ENCODE assay signal across 9 cellular contexts in genomic region chr19:38003427-38004099, GRCh38.
DNase-seq lines count a peak whose midpoint lies in the region; ATAC-seq and TF ChIP-seq lines count a peak whose summit lies in the region.
"Had no signal": no experiment of that assay in that cellular context is flagged by ENCODE, and none has a peak within 500 bp of the region (broad histone marks: within the 10 kb centered on the region; RNA-seq: fewer than 3 reads in every experiment).

No MANE protein-coding gene starts in this region.

- TF ChIP-seq POLR2A in thyroid gland (IDR thresholded peaks at IDR 0.05): peak in 1 of 2 donors; percentile 21

- H3K27me3 Mint-ChIP-seq in endodermal cell (ENCODE audit: insufficient read depth): no peaks in the 10 kb centered on the region
- H3K27me3 Mint-ChIP-seq: activated naive CD8-positive, alpha-beta T cell treated with anti-CD3 and anti-CD28 coated beads, Interleukin-2, amount 10 ng/mL, durations not matched to agents 7 days and 5 days had no signal

- H3K27ac ChIP-seq in endodermal cell (ENCODE audit: low read depth, low read length): peak overlapping the region; percentile 98
- peak overlapping the region; percentile 40 to 79 (median 79) for H3K27ac ChIP-seq in thyroid gland

- no peak overlapping the region for H3K4me3 Mint-ChIP-seq in endodermal cell
- H3K4me3 Mint-ChIP-seq: activated naive CD8-positive, alpha-beta T cell treated with anti-CD3 and anti-CD28 coated beads, Interleukin-2, amount 10 ng/mL, durations not matched to agents 7 days and 5 days had no signal

- no peak overlapping the region for H3K27ac Mint-ChIP-seq in endodermal cell
- H3K27ac Mint-ChIP-seq: activated naive CD8-positive, alpha-beta T cell treated with anti-CD3 and anti-CD28 coated beads, Interleukin-2, amount 10 ng/mL, durations not matched to agents 7 days and 5 days had no signal

- intact Hi-C loops in thyroid gland (cut with DNase I): no loop called here

- no peaks in the 10 kb centered on the region for H3K9me3 Mint-ChIP-seq in endodermal cell
- H3K9me3 Mint-ChIP-seq: activated naive CD8-positive, alpha-beta T cell treated with anti-CD3 and anti-CD28 coated beads, Interleukin-2, amount 10 ng/mL, durations not matched to agents 7 days and 5 days had no signal

- H3K4me1 ChIP-seq in ES-I3 (ENCODE audit: insufficient read depth, low read length): peaks cover 23% of the 10 kb centered on the region
- peaks cover 2% of the 10 kb centered on the region for H3K4me1 ChIP-seq in endodermal cell (ENCODE audit: control insufficient read depth, insufficient read depth, low read length)
- peaks cover 25 to 50% of the 10 kb centered on the region in 2 donors for H3K4me1 ChIP-seq in thyroid gland

- TF ChIP-seq CTCF in endodermal cell (conservative IDR thresholded peaks at IDR 0.05) (no peak), thyroid gland (IDR thresholded peaks at IDR 0.05) (no peak)

- ATAC-seq in SK-N-SH treated with all-trans-retinoic acid at 6 μM for 48 hours (peak; percentile 56), HG03457 (IDR thresholded peaks at IDR 0.05; ENCODE audit: unreplicated experiment) (no peak)

- H3K4me3 ChIP-seq in MG63: peak overlapping the region; percentile 48
- peak overlapping the region; percentile 69 for H3K4me3 ChIP-seq in endodermal cell (ENCODE audit: low read length)
- H3K4me3 ChIP-seq in thyroid gland (replicated peaks in 1 of 3): peak overlapping the region in 1 of 3 donors; percentile 3

- H3K9ac ChIP-seq in ES-I3 (ENCODE audit: low read depth, low read length): peak overlapping the region; percentile 56
- H3K9ac ChIP-seq in endodermal cell (ENCODE audit: extremely low read depth, low read length, poor library complexity, severe bottlenecking): peak overlapping the region; percentile 58

- H3K9me3 ChIP-seq in ES-I3 (ENCODE audit: control insufficient read depth, insufficient read depth, low read length): no peaks in the 10 kb centered on the region
- no peaks in the 10 kb centered on the region for H3K9me3 ChIP-seq in MG63
- no peaks in the 10 kb centered on the region for H3K9me3 ChIP-seq in endodermal cell (ENCODE audit: control insufficient read depth, low read length)
- H3K9me3 ChIP-seq in thyroid gland: no peaks in the 10 kb centered on the region

- no peaks in the 10 kb centered on the region for H3K36me3 ChIP-seq in ES-I3 (ENCODE audit: insufficient read depth, low read length)
- H3K36me3 ChIP-seq in MG63: peaks cover 7% of the 10 kb centered on the region
- H3K36me3 ChIP-seq in endodermal cell (ENCODE audit: control insufficient read depth, insufficient read depth, low read length): no peaks in the 10 kb centered on the region
- H3K36me3 ChIP-seq in thyroid gland: no peaks in the 10 kb centered on the region

- no peaks in the 10 kb centered on the region for H3K36me3 Mint-ChIP-seq in endodermal cell (ENCODE audit: low read depth)
- H3K36me3 Mint-ChIP-seq: activated naive CD8-positive, alpha-beta T cell treated with anti-CD3 and anti-CD28 coated beads, Interleukin-2, amount 10 ng/mL, durations not matched to agents 7 days and 5 days had no signal

- H3K4me1 Mint-ChIP-seq in endodermal cell: peaks cover 3% of the 10 kb centered on the region
- H3K4me1 Mint-ChIP-seq: activated naive CD8-positive, alpha-beta T cell treated with anti-CD3 and anti-CD28 coated beads, Interleukin-2, amount 10 ng/mL, durations not matched to agents 7 days and 5 days had no signal

- H3K27me3 ChIP-seq in MG63: no peaks in the 10 kb centered on the region
- H3K27me3 ChIP-seq in endodermal cell (ENCODE audit: control insufficient read depth, insufficient read depth, low read length, poor library complexity, severe bottlenecking): no peaks in the 10 kb centered on the region
- H3K27me3 ChIP-seq in thyroid gland: no peaks in the 10 kb centered on the region

- WGBS in endodermal cell (ENCODE audit: insufficient coverage in 1 of 2, insufficient read length in 1 of 2), 2 experiments: 32 to 42% methylated on average over 11 to 19 of the region's 19 CpGs
- WGBS in thyroid gland, 2 donors: 4 to 6% methylated on average over 19 of the region's 19 CpGs

- DNase-seq in MG63 (peak; percentile 95), endodermal cell (peak; percentile 81), mesenteric fat pad (ENCODE audit: low spot score) (peak; percentile 91), thyroid gland (peak; percentile 84 to 88), RKO (ENCODE audit: low spot score) (no peak)
- DNase-seq: activated naive CD8-positive, alpha-beta T cell treated with anti-CD3 and anti-CD28 coated beads, Interleukin-2, amount 10 ng/mL, durations not matched to agents 7 days and 5 days had no signal

TF ChIP-seq in SK-N-SH treated with all-trans-retinoic acid at 6 μM for 48 hours, 23 proteins besides CTCF, POLR2A, EP300 and RAD21:
- TF ChIP-seq ZNF565 (CRISPR knock-in tag; conservative IDR thresholded peaks at IDR 0.05; ENCODE audit: low read depth): no peak
- no peak for TF ChIP-seq PPARA (CRISPR knock-in tag; IDR thresholded peaks at IDR 0.05; ENCODE audit: borderline replicate concordance)
- TF ChIP-seq, protein P1, sequence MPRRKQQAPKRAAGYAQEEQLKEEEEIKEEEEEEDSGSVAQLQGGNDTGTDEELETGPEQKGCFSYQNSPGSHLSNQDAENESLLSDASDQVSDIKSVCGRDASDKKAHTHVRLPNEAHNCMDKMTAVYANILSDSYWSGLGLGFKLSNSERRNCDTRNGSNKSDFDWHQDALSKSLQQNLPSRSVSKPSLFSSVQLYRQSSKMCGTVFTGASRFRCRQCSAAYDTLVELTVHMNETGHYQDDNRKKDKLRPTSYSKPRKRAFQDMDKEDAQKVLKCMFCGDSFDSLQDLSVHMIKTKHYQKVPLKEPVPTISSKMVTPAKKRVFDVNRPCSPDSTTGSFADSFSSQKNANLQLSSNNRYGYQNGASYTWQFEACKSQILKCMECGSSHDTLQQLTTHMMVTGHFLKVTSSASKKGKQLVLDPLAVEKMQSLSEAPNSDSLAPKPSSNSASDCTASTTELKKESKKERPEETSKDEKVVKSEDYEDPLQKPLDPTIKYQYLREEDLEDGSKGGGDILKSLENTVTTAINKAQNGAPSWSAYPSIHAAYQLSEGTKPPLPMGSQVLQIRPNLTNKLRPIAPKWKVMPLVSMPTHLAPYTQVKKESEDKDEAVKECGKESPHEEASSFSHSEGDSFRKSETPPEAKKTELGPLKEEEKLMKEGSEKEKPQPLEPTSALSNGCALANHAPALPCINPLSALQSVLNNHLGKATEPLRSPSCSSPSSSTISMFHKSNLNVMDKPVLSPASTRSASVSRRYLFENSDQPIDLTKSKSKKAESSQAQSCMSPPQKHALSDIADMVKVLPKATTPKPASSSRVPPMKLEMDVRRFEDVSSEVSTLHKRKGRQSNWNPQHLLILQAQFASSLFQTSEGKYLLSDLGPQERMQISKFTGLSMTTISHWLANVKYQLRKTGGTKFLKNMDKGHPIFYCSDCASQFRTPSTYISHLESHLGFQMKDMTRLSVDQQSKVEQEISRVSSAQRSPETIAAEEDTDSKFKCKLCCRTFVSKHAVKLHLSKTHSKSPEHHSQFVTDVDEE (CRISPR knock-in tag; IDR thresholded peaks at IDR 0.05): no peak
- no peak for TF ChIP-seq ISL1 (CRISPR knock-in tag; IDR thresholded peaks at IDR 0.05)
